In the genomic region with DNA sequence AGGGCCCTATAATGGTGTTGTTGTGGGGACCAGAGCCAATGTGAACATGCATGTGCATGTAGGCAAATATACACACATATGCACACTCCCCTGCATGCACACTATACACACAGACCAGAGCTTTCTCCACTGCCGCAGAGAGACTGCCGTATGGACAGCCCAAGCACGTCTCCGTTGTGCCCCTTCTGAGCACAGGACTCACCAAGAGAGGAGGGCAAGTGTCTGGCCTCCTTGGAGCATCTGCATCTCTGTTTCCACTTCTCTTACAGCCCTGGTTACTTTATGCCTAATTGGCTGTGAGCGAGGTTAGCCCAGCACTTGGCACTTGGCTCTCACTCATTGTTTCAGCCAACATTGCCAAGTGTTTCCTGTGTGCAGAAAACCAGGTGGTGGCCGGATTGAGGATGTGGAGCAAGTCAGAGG, we compare ENCODE assay signal across 7 cellular contexts. TPM values are rescaled to one million over a fixed set of nuclear protein-coding genes. Genes with fewer than 3 reads are reported as not detected.
DNase-seq lines count a peak whose midpoint lies in the region; ATAC-seq and TF ChIP-seq lines count a peak whose summit lies in the region.

No MANE protein-coding gene starts in this region.

- no peak overlapping the region for H2BK12ac ChIP-seq in trophoblast cell (ENCODE audit: low read length)

- H3F3A ChIP-seq in SK-N-SH (replicated peaks; ENCODE audit: insufficient read depth): peaks cover 8% of the 10 kb centered on the region

- H4K91ac ChIP-seq in trophoblast cell (ENCODE audit: low read depth, low read length): no peak overlapping the region

- no peak overlapping the region for H3K4me3 ChIP-seq in SK-N-SH (ENCODE audit: low read depth in 2 of 2, low read length in 1 of 2)
- H3K4me3 ChIP-seq in trophoblast cell (ENCODE audit: low read depth, low read length): peak overlapping the region; percentile 52

- TF ChIP-seq EP300 in SK-N-SH (IDR thresholded peaks at IDR 0.05; ENCODE audit: borderline replicate concordance in 1 of 2, low read depth in 1 of 2, low read length in 1 of 2): no peak

- H3K9me2 ChIP-seq in SK-N-SH: no peaks in the 10 kb centered on the region

- ATAC-seq in GM18909 (IDR thresholded peaks at IDR 0.05; ENCODE audit: poor library complexity, unreplicated experiment) (peak; percentile 27), HG02840 (IDR thresholded peaks at IDR 0.05; ENCODE audit: low FRiP score, unreplicated experiment) (peak; percentile 7)

- H4K12ac ChIP-seq in trophoblast cell (ENCODE audit: low read depth, low read length): no peak overlapping the region

- H3K9me3 ChIP-seq in SK-N-SH: no peaks in the 10 kb centered on the region
- H3K9me3 ChIP-seq in trophoblast cell (ENCODE audit: insufficient read depth, low read depth, low read length): no peaks in the 10 kb centered on the region

- no peak overlapping the region for H4K8ac ChIP-seq in trophoblast cell (ENCODE audit: low read depth, low read length)

- H3K9ac ChIP-seq in SK-N-SH (no peak overlapping the region), trophoblast cell (ENCODE audit: low read length) (no peak overlapping the region)

- DNase-seq in SK-N-SH: no peak
- DNase-seq in trophoblast cell: no peak
- DNase-seq in occipital lobe (lab: John Stamatoyannopoulos, UW): no peak
- DNase-seq in DMS153 treated with DMSO at 0.1 percent for 48 hours (lab: John Stamatoyannopoulos, UW; ENCODE audit: unreplicated experiment): no peak
- DNase-seq in NCI-H82 treated with DMSO at 0.1 percent for 48 hours (lab: John Stamatoyannopoulos, UW; ENCODE audit: unreplicated experiment): no peak

- no peak overlapping the region for H2AK5ac ChIP-seq in trophoblast cell (ENCODE audit: low read length)

- H3K27ac ChIP-seq in SK-N-SH (ENCODE audit: low read depth in 2 of 2, low read length in 1 of 2) (peak overlapping the region; percentile 39 to 85), trophoblast cell (ENCODE audit: low read depth, low read length) (no peak overlapping the region)

- CTCF ChIA-PET in SK-N-SH (lab: Yijun Ruan, JAX): no interaction called here

- no peak overlapping the region for H3K14ac ChIP-seq in trophoblast cell (ENCODE audit: low read length)

- POLR2A ChIA-PET in SK-N-SH (lab: Yijun Ruan, JAX): no interaction called here

- H3K4me2 ChIP-seq in SK-N-SH: peak overlapping the region; percentile 72
- H3K4me2 ChIP-seq in trophoblast cell (ENCODE audit: low read length): no peak overlapping the region

- H3K79me2 ChIP-seq in SK-N-SH (ENCODE audit: insufficient read depth) (no peaks in the 10 kb centered on the region), trophoblast cell (ENCODE audit: control insufficient read depth, insufficient read depth, low read length, poor library complexity) (no peaks in the 10 kb centered on the region)

- H4K20me1 ChIP-seq in SK-N-SH (ENCODE audit: insufficient read depth): no peaks in the 10 kb centered on the region

- TF ChIP-seq CTCF in SK-N-SH (IDR thresholded peaks at IDR 0.05): no peak

- no peaks in the 10 kb centered on the region for H3K79me1 ChIP-seq in trophoblast cell (ENCODE audit: low read length)

- H3K4me1 ChIP-seq in SK-N-SH (ENCODE audit: control insufficient read depth in 1 of 2, insufficient read depth in 2 of 2, low read depth in 1 of 2, low read length in 1 of 2): peaks cover 18 to 30% of the 10 kb centered on the region in 2 experiments
- H3K4me1 ChIP-seq in trophoblast cell (ENCODE audit: control insufficient read depth in 1 of 2, insufficient read depth in 2 of 2, low read length in 2 of 2): no peaks in the 10 kb centered on the region

- H2AFZ ChIP-seq in SK-N-SH (ENCODE audit: low read depth) (peak overlapping the region; percentile 11; the same call in 1 of the 2 replicates), trophoblast cell (ENCODE audit: insufficient read depth, low read length, poor library complexity) (no peak overlapping the region)

- H3K4ac ChIP-seq in trophoblast cell (ENCODE audit: low read depth, low read length): no peak overlapping the region

- 71% methylated on average over 6 of the region's 6 CpGs for WGBS in SK-N-SH (ENCODE audit: low lambda C conversion rate)
- no CpG with 5 or more reads among the region's 6 CpGs for WGBS in trophoblast cell (ENCODE audit: extremely low coverage, insufficient coverage, insufficient read length)

- H3K27me3 ChIP-seq in SK-N-SH (ENCODE audit: insufficient read depth) (no peaks in the 10 kb centered on the region), trophoblast cell (ENCODE audit: insufficient read depth, low read length) (no peaks in the 10 kb centered on the region)

- H3K36me3 ChIP-seq in SK-N-SH (replicated peaks in 1 of 2; ENCODE audit: control insufficient read depth in 1 of 2, insufficient read depth in 2 of 2, low read length in 1 of 2) (no peaks in the 10 kb centered on the region), trophoblast cell (ENCODE audit: control insufficient read depth in 1 of 2, insufficient read depth in 2 of 2, low read length in 2 of 2) (no peaks in the 10 kb centered on the region)

- no peak overlapping the region for H2BK5ac ChIP-seq in trophoblast cell (ENCODE audit: low read depth, low read length, poor library complexity)

- H3K18ac ChIP-seq in trophoblast cell (ENCODE audit: low read length): no peak overlapping the region

- TF ChIP-seq RAD21 in SK-N-SH (IDR thresholded peaks at IDR 0.05; ENCODE audit: low read length): no peak

- no peak overlapping the region for H2BK120ac ChIP-seq in trophoblast cell (ENCODE audit: insufficient read depth, low read length, poor library complexity)

- no peak overlapping the region for H3K23ac ChIP-seq in trophoblast cell (ENCODE audit: low read length)

TF ChIP-seq in SK-N-SH, 30 proteins besides CTCF, POLR2A, EP300 and RAD21:
- TF ChIP-seq, protein P1, sequence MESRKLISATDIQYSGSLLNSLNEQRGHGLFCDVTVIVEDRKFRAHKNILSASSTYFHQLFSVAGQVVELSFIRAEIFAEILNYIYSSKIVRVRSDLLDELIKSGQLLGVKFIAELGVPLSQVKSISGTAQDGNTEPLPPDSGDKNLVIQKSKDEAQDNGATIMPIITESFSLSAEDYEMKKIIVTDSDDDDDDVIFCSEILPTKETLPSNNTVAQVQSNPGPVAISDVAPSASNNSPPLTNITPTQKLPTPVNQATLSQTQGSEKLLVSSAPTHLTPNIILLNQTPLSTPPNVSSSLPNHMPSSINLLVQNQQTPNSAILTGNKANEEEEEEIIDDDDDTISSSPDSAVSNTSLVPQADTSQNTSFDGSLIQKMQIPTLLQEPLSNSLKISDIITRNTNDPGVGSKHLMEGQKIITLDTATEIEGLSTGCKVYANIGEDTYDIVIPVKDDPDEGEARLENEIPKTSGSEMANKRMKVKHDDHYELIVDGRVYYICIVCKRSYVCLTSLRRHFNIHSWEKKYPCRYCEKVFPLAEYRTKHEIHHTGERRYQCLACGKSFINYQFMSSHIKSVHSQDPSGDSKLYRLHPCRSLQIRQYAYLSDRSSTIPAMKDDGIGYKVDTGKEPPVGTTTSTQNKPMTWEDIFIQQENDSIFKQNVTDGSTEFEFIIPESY (IDR thresholded peaks at IDR 0.05; ENCODE audit: borderline replicate concordance, low read depth): no peak
- TF ChIP-seq POLR2AphosphoS5 (IDR thresholded peaks at IDR 0.05; ENCODE audit: low read depth, low read length) (0 out of 2 replicates have a peak, but pooled peaks have one; percentile 14), CHD2 (IDR thresholded peaks at IDR 0.05; ENCODE audit: low read length, partially characterized antibody) (no peak), NFIC (IDR thresholded peaks at IDR 0.05; ENCODE audit: borderline replicate concordance) (peak; percentile 66), TCF12 (IDR thresholded peaks at IDR 0.05) (peak; percentile 82)
- TF ChIP-seq, protein P2, sequence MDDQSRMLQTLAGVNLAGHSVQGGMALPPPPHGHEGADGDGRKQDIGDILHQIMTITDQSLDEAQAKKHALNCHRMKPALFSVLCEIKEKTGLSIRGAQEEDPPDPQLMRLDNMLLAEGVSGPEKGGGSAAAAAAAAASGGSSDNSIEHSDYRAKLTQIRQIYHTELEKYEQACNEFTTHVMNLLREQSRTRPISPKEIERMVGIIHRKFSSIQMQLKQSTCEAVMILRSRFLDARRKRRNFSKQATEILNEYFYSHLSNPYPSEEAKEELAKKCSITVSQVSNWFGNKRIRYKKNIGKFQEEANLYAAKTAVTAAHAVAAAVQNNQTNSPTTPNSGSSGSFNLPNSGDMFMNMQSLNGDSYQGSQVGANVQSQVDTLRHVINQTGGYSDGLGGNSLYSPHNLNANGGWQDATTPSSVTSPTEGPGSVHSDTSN (IDR thresholded peaks at IDR 0.05): peak; percentile 68

RNA-seq across cellular contexts. Expression of a gene that starts 30.4 kb away (rescaled TPM):
- 0.70 and 0.97 TPM in 2 replicates for polyA plus RNA-seq in SK-N-SH (2012; rRNA removed)
- polyA plus RNA-seq in SK-N-SH (2012; cell fraction: cytosol; rRNA removed): 0.54 and 0.62 TPM in 2 replicates
- polyA plus RNA-seq in SK-N-SH (2012; cell fraction: nucleus; rRNA removed): 0.64 and 1.5 TPM in 2 replicates
- polyA plus RNA-seq in trophoblast cell (2013): not detected in 2 replicates
- not detected for total RNA-seq in occipital lobe

RNA-seq across cellular contexts. Expression of a gene that starts 43.5 kb away (rescaled TPM):
- polyA plus RNA-seq in SK-N-SH (2012; rRNA removed): not detected in 2 replicates
- not detected in 2 replicates for polyA plus RNA-seq in SK-N-SH (2012; cell fraction: cytosol; rRNA removed)
- not detected in 2 replicates for polyA plus RNA-seq in SK-N-SH (2012; cell fraction: nucleus; rRNA removed)
- polyA plus RNA-seq in trophoblast cell (2013): not detected in 2 replicates
- not detected for total RNA-seq in occipital lobe
